ENCODE assay signal across 7 cellular contexts in the genomic region with DNA sequence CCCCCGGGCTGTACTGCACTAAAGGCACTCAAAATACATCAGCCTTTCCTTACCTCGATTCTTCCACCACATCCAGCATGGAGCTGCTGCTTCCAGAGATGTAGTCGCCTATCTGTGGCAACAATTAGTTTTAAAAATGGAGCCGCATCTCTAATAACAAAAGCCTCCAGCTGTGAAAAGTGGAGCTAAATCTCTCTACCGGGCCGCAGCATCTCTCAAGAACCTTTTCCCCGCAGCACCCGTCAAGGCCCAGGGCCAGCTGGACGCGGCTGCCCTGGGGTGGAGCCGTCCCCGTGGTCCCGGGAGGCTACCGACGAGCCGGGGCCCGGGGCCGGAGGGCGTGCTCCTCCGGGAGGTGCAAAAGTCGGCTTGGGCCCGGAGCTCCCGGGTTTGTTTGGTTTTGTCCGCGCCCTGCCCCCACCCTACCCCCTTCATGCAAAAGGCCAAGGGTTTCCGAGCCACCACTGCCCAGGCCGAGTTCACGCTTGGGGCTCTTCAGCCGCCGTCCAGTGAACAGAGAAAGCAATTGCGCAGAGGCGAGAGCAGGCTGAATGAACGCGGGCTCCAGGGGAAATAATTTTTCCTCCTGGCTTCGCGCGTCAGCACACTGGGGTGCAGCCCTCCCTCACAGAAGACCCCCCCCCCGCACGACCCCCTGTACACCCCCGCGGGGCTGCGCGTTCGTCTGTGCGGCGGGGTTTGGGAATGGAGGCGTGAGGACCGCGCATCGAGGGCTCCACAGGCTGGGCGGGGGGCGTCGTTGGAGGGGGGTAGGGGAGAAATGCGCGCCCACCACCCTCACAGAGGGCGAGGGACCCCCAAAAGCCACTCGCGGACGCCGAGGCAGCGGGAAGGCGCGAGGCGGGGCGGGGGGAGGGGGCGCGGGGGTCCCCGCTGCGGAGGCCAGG. TPM values are rescaled to one million over a fixed set of nuclear protein-coding genes. Genes with fewer than 3 reads are reported as not detected.
A peak's percentile ranks its signal among the peaks of the same experiment; 100 is the strongest.
DNase-seq lines count a peak whose midpoint lies in the region; TF ChIP-seq lines count a peak whose summit lies in the region.

No MANE protein-coding gene starts in this region.

- in situ Hi-C loops in G401 (cut with HindIII; ENCODE audit: low sequenced_read_pairs): no loop called here

- intact Hi-C loops in ascending aorta (cut with DNase I): loop anchor here (1.0 to 5.0 kb wide), 4 partner anchors 46 to 203 kb away; no protein-coding TSS in a partner anchor
- intact Hi-C loops in stomach (cut with DNase I; ENCODE audit: low total_unique reads): no loop called here

- peaks cover 16% of the 10 kb centered on the region for H3K4me1 ChIP-seq in HEK293 (ENCODE audit: control insufficient read depth, insufficient read depth, low read length)
- H3K4me1 ChIP-seq in ascending aorta: peaks cover 0 to 3% of the 10 kb centered on the region in 2 donors
- peaks cover 21 to 27% (median 24%) of the 10 kb centered on the region in 4 donors for H3K4me1 ChIP-seq in stomach
- H3K4me1 ChIP-seq in SJCRH30: no peaks in the 10 kb centered on the region

- no peaks in the 10 kb centered on the region for H3K36me3 ChIP-seq in HEK293 (ENCODE audit: control insufficient read depth in 2 of 2, insufficient read depth in 1 of 2, low read length in 2 of 2)
- H3K36me3 ChIP-seq in ascending aorta: no peaks in the 10 kb centered on the region
- H3K36me3 ChIP-seq in stomach: no peaks in the 10 kb centered on the region
- no peaks in the 10 kb centered on the region for H3K36me3 ChIP-seq in SJCRH30

- TF ChIP-seq POLR2A in stomach (IDR thresholded peaks at IDR 0.05): no peak

- no peaks in the 10 kb centered on the region for H3K27me3 ChIP-seq in ascending aorta
- peaks cover 6 to 66% (median 34%) of the 10 kb centered on the region in 3 donors for H3K27me3 ChIP-seq in stomach
- no peaks in the 10 kb centered on the region for H3K27me3 ChIP-seq in SJCRH30

- DNase-seq in ascending aorta (ENCODE audit: low spot score in 2 of 2) (no peak), stomach (no peak), G401 (ENCODE audit: low spot score) (no peak), SJCRH30 (no peak), SIG-M5 treated with dmso at 0.1 percent for 504 hours (lab: John Stamatoyannopoulos, UW; ENCODE audit: unreplicated experiment) (no peak)

- TF ChIP-seq EP300 in stomach (IDR thresholded peaks at IDR 0.05): no peak

- TF ChIP-seq CTCF in HEK293 (tag by site-specific recombination; IDR thresholded peaks at IDR 0.05): no peak
- no peak for TF ChIP-seq CTCF in ascending aorta (IDR thresholded peaks at IDR 0.05)
- no peak for TF ChIP-seq CTCF in stomach (IDR thresholded peaks at IDR 0.05)

- H3K9me3 ChIP-seq in HEK293 (ENCODE audit: control insufficient read depth, insufficient read depth, low read depth, low read length) (no peaks in the 10 kb centered on the region), ascending aorta (no peaks in the 10 kb centered on the region), iPS-18c (ENCODE audit: control insufficient read depth, insufficient read depth, low read length) (peaks cover 2% of the 10 kb centered on the region), stomach (no peaks in the 10 kb centered on the region), SJCRH30 (replicated peaks) (no peaks in the 10 kb centered on the region)

- H3K27ac ChIP-seq in HEK293 (ENCODE audit: extremely low read depth, low read depth, low read length): peak overlapping the region; percentile 26; the same call in 1 of the 2 replicates
- peak overlapping the region; percentile 68 to 72 for H3K27ac ChIP-seq in ascending aorta
- no peak overlapping the region for H3K27ac ChIP-seq in stomach
- H3K27ac ChIP-seq in SJCRH30: no peak overlapping the region

- CTCF ChIA-PET in HEK293 (lab: Yijun Ruan, JAX): interaction anchor here (0.6 to 1.2 kb wide), 5 partner anchors 14 to 206 kb away, joined by 3 to 5 read pairs (median 3); no protein-coding TSS in a partner anchor

- H3K4me3 ChIP-seq in HEK293 (ENCODE audit: low read depth, low read length) (peak overlapping the region; percentile 51), ascending aorta (peak overlapping the region; percentile 73 to 87), iPS-18c (ENCODE audit: insufficient read depth, low read depth, low read length) (peak overlapping the region; percentile 55), stomach (peak overlapping the region; percentile 49 to 85 (median 60)), SJCRH30 (no peak overlapping the region)

- POLR2A ChIA-PET in HEK293 (lab: Yijun Ruan, JAX): interaction anchor here (1.0 to 1.2 kb wide), 2 partner anchors 23 to 60 kb away, joined by 3 to 4 read pairs; no protein-coding TSS in a partner anchor

- WGBS in stomach, 5 donors: 2 to 6% (median 2%) methylated on average over 18 to 68 of the region's 69 CpGs

TF ChIP-seq in HEK293, 187 proteins besides CTCF, POLR2A, EP300 and RAD21 (continues in another document):
- TF ChIP-seq PATZ1 (tag by site-specific recombination; IDR thresholded peaks at IDR 0.05): peak; percentile 75
- peak; percentile 35; the same call in 1 of the 2 replicates for TF ChIP-seq ZXDB (tag by site-specific recombination; IDR thresholded peaks at IDR 0.05)
- TF ChIP-seq ZNF501 (tag by site-specific recombination; IDR thresholded peaks at IDR 0.05): 0 out of 2 replicates have a peak, but pooled peaks have one; percentile 21
- peak; percentile 46 for TF ChIP-seq KLF1 (tag by site-specific recombination; IDR thresholded peaks at IDR 0.05)
- no peak for TF ChIP-seq MEIS1 (CRISPR knock-in tag; IDR thresholded peaks at IDR 0.05; ENCODE audit: borderline replicate concordance)
- TF ChIP-seq ZIC2 (tag by site-specific recombination; IDR thresholded peaks at IDR 0.05): peak; percentile 48; the same call in 1 of the 2 replicates
- 0 out of 2 replicates have a peak, but pooled peaks have one; percentile 39 for TF ChIP-seq ZNF561 (tag by site-specific recombination; IDR thresholded peaks at IDR 0.05; ENCODE audit: borderline replicate concordance)
- TF ChIP-seq ZBTB7A (tag by site-specific recombination; IDR thresholded peaks at IDR 0.05; ENCODE audit: low read depth): 0 out of 2 replicates have a peak, but pooled peaks have one; percentile 50
- TF ChIP-seq KLF9 (tag by site-specific recombination; IDR thresholded peaks at IDR 0.05; ENCODE audit: low read depth): 0 out of 2 replicates have a peak, but pooled peaks have one; percentile 16
- TF ChIP-seq ZBTB10 (tag by site-specific recombination; IDR thresholded peaks at IDR 0.05): 0 out of 2 replicates have a peak, but pooled peaks have one; percentile 43
- TF ChIP-seq GLIS1 (tag by site-specific recombination; IDR thresholded peaks at IDR 0.05): peak; percentile 38
- TF ChIP-seq ZNF660 (tag by site-specific recombination; IDR thresholded peaks at IDR 0.05): no peak
- no peak for TF ChIP-seq ZNF221 (tag by site-specific recombination; IDR thresholded peaks at IDR 0.05; ENCODE audit: borderline replicate concordance)
- peak; percentile 12; the same call in 1 of the 2 replicates for TF ChIP-seq ZNF341 (tag by site-specific recombination; IDR thresholded peaks at IDR 0.05; ENCODE audit: low read depth)
- no peak for TF ChIP-seq ZNF433 (tag by site-specific recombination; IDR thresholded peaks at IDR 0.05; ENCODE audit: low read depth)

RNA-seq across cellular contexts. Expression of gene GREB1L, which starts 0.6 kb away (rescaled TPM):
- total RNA-seq in ascending aorta (2.2 TPM), stomach (10 to 100 TPM in 1 of 5 donors, 1 to 10 TPM in 1, under 1 TPM in 3; 0.43 to 77.6 (median 0.87) TPM)
- under 1 TPM in 2 of 3 donors, not detected in 1; 0.15 TPM for polyA plus RNA-seq in stomach
- total RNA-seq in G401 (2014; rRNA removed; shearing (Covaris generic)): 7.6 and 11.7 TPM in 2 replicates
- total RNA-seq in SJCRH30 (2014; rRNA removed; shearing (Covaris generic)): not detected in 2 replicates

Comparison
In these comparisons a context has a peak if more than half of its experiments do, and no peak if none do; other contexts are left out.
1. H3K27ac ChIP-seq: peak in HEK293 (single experiment) and ascending aorta (2 of 2); none in stomach (0 of 5) and SJCRH30 (single experiment).